ENCODE assay signal across 8 cellular contexts in the genomic region with DNA sequence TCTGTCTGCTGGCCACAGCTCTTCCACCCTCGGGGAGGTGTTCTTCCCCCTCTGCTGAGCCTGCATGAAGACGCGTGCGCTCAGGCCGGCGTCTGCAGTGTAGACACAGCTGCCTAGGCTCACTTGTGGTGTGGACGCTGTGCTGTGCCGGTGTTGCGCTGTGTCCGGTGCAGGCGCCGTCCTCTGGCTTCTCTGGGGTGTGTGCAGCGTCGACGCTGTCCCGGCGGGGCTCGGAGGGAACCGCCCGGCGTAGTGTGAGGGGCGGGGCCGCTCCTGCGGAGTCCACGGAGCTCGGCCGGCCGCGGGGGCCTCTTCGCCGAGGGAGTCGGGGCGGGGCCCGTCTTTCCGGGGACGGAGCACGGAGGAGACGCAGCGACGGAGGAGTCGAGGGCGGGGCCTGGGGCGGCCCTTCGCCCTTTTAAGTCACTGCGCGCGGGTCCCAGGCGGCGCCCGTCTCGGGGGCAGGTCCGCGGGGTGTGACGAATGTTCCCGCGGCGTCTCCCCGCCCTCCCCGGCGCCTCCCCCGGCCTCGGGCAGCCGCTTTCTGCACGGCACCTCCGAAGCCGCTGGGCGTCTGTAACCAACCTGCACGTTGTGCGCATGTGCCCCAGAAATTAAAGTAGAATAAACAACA. TPM values are rescaled to one million over a fixed set of nuclear protein-coding genes. Genes with fewer than 3 reads are reported as not detected.
DNase-seq lines count a peak whose midpoint lies in the region; ATAC-seq and TF ChIP-seq lines count a peak whose summit lies in the region.

No MANE protein-coding gene starts in this region.

- H3K36me3 Mint-ChIP-seq in activated T-helper 2 cell treated with anti-CD3 and anti-CD28 coated beads, Interferon-gamma antibody, Interleukin-2, Interleukin-4, amounts not matched to agents 10 μg/mL and 5 μg/mL and 100 μg/mL, durations not matched to agents 14 hours and 24 hours and 36 hours (ENCODE audit: low read depth) = peaks cover 6% of the 10 kb centered on the region
- peaks cover 3% of the 10 kb centered on the region for H3K36me3 Mint-ChIP-seq in neural crest cell (ENCODE audit: low read depth)
- H3K36me3 Mint-ChIP-seq in stimulated activated naive CD8-positive, alpha-beta T cell treated with anti-CD3 and anti-CD28 coated beads, Interleukin-15, Interleukin-2, amounts not matched to agents 100 ng/mL and 50 ng/mL, for 24 hours (ENCODE audit: low read depth) = no peaks in the 10 kb centered on the region

- ATAC-seq in GM19455 (IDR thresholded peaks at IDR 0.05; ENCODE audit: unreplicated experiment) = peak; percentile 89

- peaks cover 7% of the 10 kb centered on the region for H3K27me3 Mint-ChIP-seq in activated T-helper 2 cell treated with anti-CD3 and anti-CD28 coated beads, Interferon-gamma antibody, Interleukin-2, Interleukin-4, amounts not matched to agents 10 μg/mL and 5 μg/mL and 100 μg/mL, durations not matched to agents 14 hours and 24 hours and 36 hours (ENCODE audit: low read depth)
- H3K27me3 Mint-ChIP-seq in neural crest cell (ENCODE audit: low read depth) = peaks cover 77% of the 10 kb centered on the region
- peaks cover 4% of the 10 kb centered on the region for H3K27me3 Mint-ChIP-seq in stimulated activated naive CD8-positive, alpha-beta T cell treated with anti-CD3 and anti-CD28 coated beads, Interleukin-15, Interleukin-2, amounts not matched to agents 100 ng/mL and 50 ng/mL, for 24 hours

- H3K27ac Mint-ChIP-seq in activated T-helper 2 cell treated with anti-CD3 and anti-CD28 coated beads, Interferon-gamma antibody, Interleukin-2, Interleukin-4, amounts not matched to agents 10 μg/mL and 5 μg/mL and 100 μg/mL, durations not matched to agents 14 hours and 24 hours and 36 hours = peak overlapping the region; percentile 82
- H3K27ac Mint-ChIP-seq in neural crest cell (ENCODE audit: unreplicated experiment) = no peak overlapping the region
- H3K27ac Mint-ChIP-seq in stimulated activated naive CD8-positive, alpha-beta T cell treated with anti-CD3 and anti-CD28 coated beads, Interleukin-15, Interleukin-2, amounts not matched to agents 100 ng/mL and 50 ng/mL, for 24 hours = peak overlapping the region; percentile 76

- H3K4me3 Mint-ChIP-seq in activated T-helper 2 cell treated with anti-CD3 and anti-CD28 coated beads, Interferon-gamma antibody, Interleukin-2, Interleukin-4, amounts not matched to agents 10 μg/mL and 5 μg/mL and 100 μg/mL, durations not matched to agents 14 hours and 24 hours and 36 hours (ENCODE audit: low read depth) = peak overlapping the region; percentile 93
- H3K4me3 Mint-ChIP-seq in neural crest cell = peak overlapping the region; percentile 86
- peak overlapping the region; percentile 84 for H3K4me3 Mint-ChIP-seq in stimulated activated naive CD8-positive, alpha-beta T cell treated with anti-CD3 and anti-CD28 coated beads, Interleukin-15, Interleukin-2, amounts not matched to agents 100 ng/mL and 50 ng/mL, for 24 hours

- H3K9me3 Mint-ChIP-seq in activated T-helper 2 cell treated with anti-CD3 and anti-CD28 coated beads, Interferon-gamma antibody, Interleukin-2, Interleukin-4, amounts not matched to agents 10 μg/mL and 5 μg/mL and 100 μg/mL, durations not matched to agents 14 hours and 24 hours and 36 hours = peaks cover 14% of the 10 kb centered on the region
- peaks cover 5% of the 10 kb centered on the region for H3K9me3 Mint-ChIP-seq in neural crest cell
- peaks cover 10% of the 10 kb centered on the region for H3K9me3 Mint-ChIP-seq in stimulated activated naive CD8-positive, alpha-beta T cell treated with anti-CD3 and anti-CD28 coated beads, Interleukin-15, Interleukin-2, amounts not matched to agents 100 ng/mL and 50 ng/mL, for 24 hours

- DNase-seq in COLO668 (lab: John Stamatoyannopoulos, UW; ENCODE audit: unreplicated experiment) (peak; percentile 51), HPDE6-E6E7 (ENCODE audit: extremely low spot score) (peak; percentile 96), RKO (ENCODE audit: low spot score) (peak; percentile 94), fibroblast of the conjunctiva (ENCODE audit: low read depth) (peak; percentile 72), neural crest cell (ENCODE audit: low read depth, low spot score) (peak; percentile 62)
- DNase-seq in activated T-helper 2 cell treated with anti-CD3 and anti-CD28 coated beads, Interferon-gamma antibody, Interleukin-2, Interleukin-4, amounts not matched to agents 10 μg/mL and 5 μg/mL and 100 μg/mL, durations not matched to agents 14 hours and 24 hours and 36 hours (ENCODE audit: low spot score) = peak; percentile 93

- no peak for TF ChIP-seq CTCF in neural crest cell (conservative IDR thresholded peaks at IDR 0.05)

- peaks cover 27% of the 10 kb centered on the region for H3K4me1 Mint-ChIP-seq in activated T-helper 2 cell treated with anti-CD3 and anti-CD28 coated beads, Interferon-gamma antibody, Interleukin-2, Interleukin-4, amounts not matched to agents 10 μg/mL and 5 μg/mL and 100 μg/mL, durations not matched to agents 14 hours and 24 hours and 36 hours (ENCODE audit: low read depth)
- H3K4me1 Mint-ChIP-seq in neural crest cell = peaks cover 4% of the 10 kb centered on the region
- peaks cover 38% of the 10 kb centered on the region for H3K4me1 Mint-ChIP-seq in stimulated activated naive CD8-positive, alpha-beta T cell treated with anti-CD3 and anti-CD28 coated beads, Interleukin-15, Interleukin-2, amounts not matched to agents 100 ng/mL and 50 ng/mL, for 24 hours (ENCODE audit: low read depth)

- intact Hi-C loops in activated T-helper 2 cell treated with anti-CD3 and anti-CD28 coated beads, Interferon-gamma antibody, Interleukin-2, Interleukin-4, amounts not matched to agents 10 μg/mL and 5 μg/mL and 100 μg/mL, durations not matched to agents 14 hours and 24 hours and 36 hours (cut with micrococcal nuclease) = loop anchor here (1.0 to 10.0 kb wide), 3 partner anchors 45 to 305 kb away; a partner anchor contains a TSS

RNA-seq across cellular contexts. Expression of a gene that starts 45.2 kb away (rescaled TPM):
- total RNA-seq in activated T-helper 2 cell treated with anti-CD3 and anti-CD28 coated beads, Interferon-gamma antibody, Interleukin-2, Interleukin-4, amounts not matched to agents 10 μg/mL and 5 μg/mL and 100 μg/mL, durations not matched to agents 14 hours and 24 hours and 36 hours = 39.3 and 39.8 TPM in 2 replicates
- total RNA-seq in neural crest cell = 36.4 and 40.4 TPM in 2 replicates

RNA-seq across cellular contexts. Expression of a gene that starts 45.4 kb away (rescaled TPM):
- 36.7 and 37.6 TPM in 2 replicates for total RNA-seq in activated T-helper 2 cell treated with anti-CD3 and anti-CD28 coated beads, Interferon-gamma antibody, Interleukin-2, Interleukin-4, amounts not matched to agents 10 μg/mL and 5 μg/mL and 100 μg/mL, durations not matched to agents 14 hours and 24 hours and 36 hours
- total RNA-seq in neural crest cell = 27.7 and 33.3 TPM in 2 replicates

Comparison
In these comparisons a context has a peak if more than half of its experiments do, and no peak if none do; other contexts are left out.
1. Peak in every context shown above with its lines: DNase-seq and ATAC-seq.